28 cellular contexts compared by ENCODE assay signal in genomic region chr6:161151660-161152526, GRCh38.
A peak's percentile ranks its signal among the peaks of the same experiment; 100 is the strongest.
DNase-seq lines count a peak whose midpoint lies in the region; ATAC-seq and TF ChIP-seq lines count a peak whose summit lies in the region.
"Had no signal": no experiment of that assay in that cellular context is flagged by ENCODE, and none has a peak within 500 bp of the region (broad histone marks: within the 10 kb centered on the region; RNA-seq: fewer than 3 reads in every experiment).

No MANE protein-coding gene starts in this region.

- no peaks in the 10 kb centered on the region for H4K20me1 ChIP-seq in BLaER1

- TF ChIP-seq CTCF in mucosa of descending colon (IDR thresholded peaks at IDR 0.05): no peak

- peak; percentile 34 for DNase-seq in DMS53 (lab: John Stamatoyannopoulos, UW)
- no peak for DNase-seq in DMS53 treated with DMSO at 0.1 percent for 48 hours (lab: John Stamatoyannopoulos, UW; ENCODE audit: unreplicated experiment)
- DNase-seq in central memory CD8-positive, alpha-beta T cell (ENCODE audit: low spot score in 2 of 2): no peak
- no peak for DNase-seq in left lobe of liver (ENCODE audit: low spot score)
- DNase-seq in NCI-H2081 (lab: John Stamatoyannopoulos, UW): no peak
- no peak for DNase-seq in activated T-cell treated with anti-CD3 and anti-CD28 coated beads, Interleukin-2, amount 50 U/mL, for 48 hours
- no peak for DNase-seq in mucosa of descending colon
- DNase-seq: activated naive CD4-positive, alpha-beta T cell treated with anti-CD3 and anti-CD28 coated beads, Interleukin-2, amount 50 U/mL, for 16 hours; activated T-cell treated with anti-CD3 and anti-CD28 coated beads, Interleukin-2, amount 50 U/mL, for 24 hours; aorta; CD8-positive, alpha-beta memory T cell; central memory CD4-positive, alpha-beta T cell; DMS153; foreskin keratinocyte; Kasumi-1; lower lobe of right lung; NCI-H1048; NCI-H524 treated with DMSO at 0.1 percent for 48 hours; stimulated activated naive CD4-positive, alpha-beta T cell treated with Interleukin-2 at 50 U/mL for 16 hours; T-helper 9 cell had no signal

- H3K4me1 ChIP-seq in BLaER1: no peaks in the 10 kb centered on the region
- H3K4me1 ChIP-seq in mucosa of descending colon (ENCODE audit: low read depth): no peaks in the 10 kb centered on the region
- H3K4me1 ChIP-seq: foreskin keratinocyte, lower lobe of right lung, tibial nerve had no signal

- H3K27ac Mint-ChIP-seq in central memory CD8-positive, alpha-beta T cell (ENCODE audit: low read depth): peak overlapping the region; percentile 52
- H3K27ac Mint-ChIP-seq: activated CD8-positive, alpha-beta T cell treated with anti-CD3 and anti-CD28 coated beads for 36 hours; activated T-cell treated with anti-CD3 and anti-CD28 coated beads, Interleukin-2, amount 50 U/mL, for 24 hours; progenitor cell of endocrine pancreas had no signal

- H3K4me2 ChIP-seq in BLaER1: no peak overlapping the region
- H3K4me2 ChIP-seq: hepatocyte, SK-N-SH had no signal

- H3K9me3 ChIP-seq in BLaER1: peaks cover 5% of the 10 kb centered on the region
- no peaks in the 10 kb centered on the region for H3K9me3 ChIP-seq in mucosa of descending colon
- H3K9me3 ChIP-seq: lower lobe of right lung, SK-N-SH had no signal

- H3K4me3 ChIP-seq in BLaER1: no peak overlapping the region
- H3K4me3 ChIP-seq in mucosa of descending colon: no peak overlapping the region
- H3K4me3 ChIP-seq: hepatocyte, lower lobe of right lung, skin epidermis, tibial nerve had no signal

- intact Hi-C loops in mucosa of descending colon (cut with DNase I, micrococcal nuclease): no loop called here

- H3K4me3 Mint-ChIP-seq in central memory CD8-positive, alpha-beta T cell: no peak overlapping the region
- H3K4me3 Mint-ChIP-seq: activated CD8-positive, alpha-beta T cell treated with anti-CD3 and anti-CD28 coated beads for 36 hours; activated T-cell treated with anti-CD3 and anti-CD28 coated beads, Interleukin-2, amount 50 U/mL, for 24 hours had no signal

- H3K36me3 ChIP-seq in BLaER1: peaks cover 63% of the 10 kb centered on the region
- H3K36me3 ChIP-seq in mucosa of descending colon (ENCODE audit: low read depth): no peaks in the 10 kb centered on the region

- H3K27ac ChIP-seq in BLaER1: peak overlapping the region; percentile 49; the same call in 1 of the 2 replicates
- H3K27ac ChIP-seq: 22Rv1, foreskin keratinocyte, hepatocyte, lower lobe of right lung, skin epidermis, tibial nerve had no signal

- H3K27me3 Mint-ChIP-seq in central memory CD8-positive, alpha-beta T cell: no peaks in the 10 kb centered on the region
- H3K27me3 Mint-ChIP-seq: activated CD8-positive, alpha-beta T cell treated with anti-CD3 and anti-CD28 coated beads for 36 hours; activated T-cell treated with anti-CD3 and anti-CD28 coated beads, Interleukin-2, amount 50 U/mL, for 24 hours; progenitor cell of endocrine pancreas had no signal

- no peak overlapping the region for H3K9ac ChIP-seq in BLaER1
- H3K9ac ChIP-seq: SK-N-SH had no signal

- no peaks in the 10 kb centered on the region for H3K9me3 Mint-ChIP-seq in central memory CD8-positive, alpha-beta T cell
- H3K9me3 Mint-ChIP-seq: activated T-cell treated with anti-CD3 and anti-CD28 coated beads, Interleukin-2, amount 50 U/mL, for 24 hours had no signal

- no peak for ATAC-seq in central memory CD8-positive, alpha-beta T cell (replicated peaks; ENCODE audit: extremely low read depth, poor library complexity, severe bottlenecking)
- ATAC-seq in left lobe of liver (peak; percentile 9), mucosa of descending colon (no peak)
- ATAC-seq: activated CD8-positive, alpha-beta T cell treated with anti-CD3 and anti-CD28 coated beads for 36 hours had no signal

- H3K27me3 ChIP-seq in BLaER1: no peaks in the 10 kb centered on the region
- H3K27me3 ChIP-seq: foreskin keratinocyte, hepatocyte, tibial nerve had no signal

- no peaks in the 10 kb centered on the region for H3K4me1 Mint-ChIP-seq in central memory CD8-positive, alpha-beta T cell
- H3K4me1 Mint-ChIP-seq: CD8-positive, alpha-beta memory T cell had no signal

- peaks cover 6% of the 10 kb centered on the region for H3K36me3 Mint-ChIP-seq in central memory CD8-positive, alpha-beta T cell (ENCODE audit: insufficient read depth)
